Comparison of ENCODE assay signal across 8 cellular contexts in genomic region chr13:25372275-25373081, GRCh38. TPM values are rescaled to one million over a fixed set of nuclear protein-coding genes. Genes with fewer than 3 reads are reported as not detected.
A peak's percentile ranks its signal among the peaks of the same experiment; 100 is the strongest.
DNase-seq lines count a peak whose midpoint lies in the region; ATAC-seq and TF ChIP-seq lines count a peak whose summit lies in the region.

No MANE protein-coding gene starts in this region.

- H3K27me3 ChIP-seq in H9 (ENCODE audit: insufficient read depth, low read length) (peaks cover 6% of the 10 kb centered on the region; the same call in 1 of the 2 replicates), esophagus squamous epithelium (peaks cover 4 to 83% (median 9%) of the 10 kb centered on the region in 4 donors), psoas muscle (ENCODE audit: insufficient read depth in 3 of 3, low read length in 2 of 3) (peaks cover 0 to 75% (median 27%) of the 10 kb centered on the region in 3 donors), MG63 (peaks cover 54% of the 10 kb centered on the region)

- H3K79me2 ChIP-seq in H9 (ENCODE audit: insufficient read depth, low read length) = no peaks in the 10 kb centered on the region

- H4K91ac ChIP-seq in H9 (ENCODE audit: insufficient read length, low read depth, low read length) = no peak overlapping the region

- peaks cover 0 to 2% of the 10 kb centered on the region in 2 experiments; a peak in 2 of 5 replicates for H3K9me3 Mint-ChIP-seq in H9

- H3K4me1 Mint-ChIP-seq in H9 = peaks cover 29 to 32% of the 10 kb centered on the region in 2 experiments

- WGBS in H9 (ENCODE audit: extremely low coverage, insufficient read length, low lambda C conversion rate) = no CpG with 5 or more reads among the region's 84 CpGs
- WGBS in esophagus squamous epithelium, 2 donors = 39 to 60% methylated on average over 10 to 26 of the region's 84 CpGs
- 8 to 12% (median 12%) methylated on average over 47 to 84 of the region's 84 CpGs for WGBS in psoas muscle, 3 donors

- no peak overlapping the region for H3K23ac ChIP-seq in H9 (ENCODE audit: insufficient read length, low read depth, low read length)

- no peak overlapping the region for H3K4ac ChIP-seq in H9 (ENCODE audit: low read depth, low read length)

- no peak overlapping the region for H2BK12ac ChIP-seq in H9 (ENCODE audit: insufficient read length, low read depth, low read length)

- H3K4me1 ChIP-seq in H9 (ENCODE audit: insufficient read depth, low read length) (no peaks in the 10 kb centered on the region; the same call in 1 of the 2 replicates), esophagus squamous epithelium (peaks cover 0 to 15% (median 10%) of the 10 kb centered on the region in 3 donors), psoas muscle (no peaks in the 10 kb centered on the region)

- no peak overlapping the region for H2BK120ac ChIP-seq in H9 (ENCODE audit: low read depth, low read length, poor library complexity, severe bottlenecking)

- H3K14ac ChIP-seq in H9 (ENCODE audit: insufficient read depth, low read length) = no peak overlapping the region

- H4K5ac ChIP-seq in H9 (ENCODE audit: insufficient read length, low read depth, low read length) = no peak overlapping the region

- H3K4me3 ChIP-seq in esophagus squamous epithelium (peak overlapping the region in 3 of 4 donors; percentile 19 to 58 (median 41)), psoas muscle (peak overlapping the region; percentile 38), MG63 (no peak overlapping the region)

- H3K9me3 ChIP-seq in H9 (ENCODE audit: control insufficient read depth, low read depth, low read length) (no peaks in the 10 kb centered on the region), esophagus squamous epithelium (no peaks in the 10 kb centered on the region), psoas muscle (no peaks in the 10 kb centered on the region), MG63 (no peaks in the 10 kb centered on the region)

- H2BK15ac ChIP-seq in H9 (ENCODE audit: low read depth, low read length) = no peak overlapping the region

- H3K56ac ChIP-seq in H9 (ENCODE audit: insufficient read length, low read depth, low read length) = no peak overlapping the region

- no peak overlapping the region for H3K9ac ChIP-seq in H9 (ENCODE audit: extremely low read depth, insufficient read length, low read length)

- peaks cover 63% of the 10 kb centered on the region for H3K27me3 Mint-ChIP-seq in H9 (ENCODE audit: low read depth)

- H3K36me3 Mint-ChIP-seq in H9 (ENCODE audit: insufficient read depth in 1 of 3, low read depth in 3 of 3) = no peaks in the 10 kb centered on the region; a peak in 1 of 7 replicates

- H3K4me2 ChIP-seq in H9 (ENCODE audit: insufficient read depth, insufficient read length, low read length) = peak overlapping the region; percentile 5

- H3K27ac ChIP-seq in H9 (ENCODE audit: insufficient read length, low read depth, low read length) = no peak overlapping the region
- no peak overlapping the region for H3K27ac ChIP-seq in esophagus squamous epithelium
- no peak overlapping the region for H3K27ac ChIP-seq in psoas muscle

- no peak overlapping the region for H3K27ac Mint-ChIP-seq in H9

- no peak overlapping the region for H4K8ac ChIP-seq in H9 (replicated peaks; ENCODE audit: insufficient read length, low read depth, low read length)

- DNase-seq in H9 (peak; percentile 52), SK-N-DZ (ENCODE audit: low spot score) (peak; percentile 15), esophagus squamous epithelium (lab: John Stamatoyannopoulos, UW) (no peak), psoas muscle (no peak), MG63 (no peak), GF-D8 (lab: John Stamatoyannopoulos, UW) (no peak)

- no peak overlapping the region for H2AFZ ChIP-seq in H9 (ENCODE audit: low read length)

- H3K23me2 ChIP-seq in H9 (ENCODE audit: insufficient read length, low read depth, low read length, poor library complexity, severe bottlenecking) = peaks cover 4% of the 10 kb centered on the region

- no peak overlapping the region for H3T11ph ChIP-seq in H9 (ENCODE audit: low read length)

- ATAC-seq in psoas muscle (no peak), HG02870 (IDR thresholded peaks at IDR 0.05; ENCODE audit: unreplicated experiment) (no peak), HG02763 (IDR thresholded peaks at IDR 0.05; ENCODE audit: unreplicated experiment) (no peak)

- no peaks in the 10 kb centered on the region for H4K20me1 ChIP-seq in H9 (ENCODE audit: control insufficient read depth, insufficient read depth, insufficient read length)

- no peaks in the 10 kb centered on the region for H3K36me3 ChIP-seq in esophagus squamous epithelium
- no peaks in the 10 kb centered on the region for H3K36me3 ChIP-seq in psoas muscle (ENCODE audit: insufficient read depth in 1 of 2, low read depth in 1 of 2)
- H3K36me3 ChIP-seq in MG63 = no peaks in the 10 kb centered on the region

- TF ChIP-seq POLR2A in esophagus squamous epithelium (IDR thresholded peaks at IDR 0.05) = no peak

- H2BK5ac ChIP-seq in H9 (ENCODE audit: insufficient read length, low read length) = no peak overlapping the region

- TF ChIP-seq CTCF in H9 (conservative IDR thresholded peaks at IDR 0.05) (no peak), esophagus squamous epithelium (IDR thresholded peaks at IDR 0.05) (no peak), psoas muscle (IDR thresholded peaks at IDR 0.05) (no peak)

- no peak overlapping the region for H3K18ac ChIP-seq in H9 (ENCODE audit: insufficient read length, low read depth, low read length)

- H3K4me3 Mint-ChIP-seq in H9 = peak overlapping the region; percentile 71 to 83

- intact Hi-C loops in esophagus squamous epithelium (cut with DNase I) (no loop called here), psoas muscle (cut with DNase I) (loop anchor here in 1 of 2 donors (10.0 kb wide), 1 partner anchor 378 kb away; no protein-coding TSS in a partner anchor)

- H2BK20ac ChIP-seq in H9 (ENCODE audit: low read depth, low read length, poor library complexity, severe bottlenecking) = no peak overlapping the region

- H3K79me1 ChIP-seq in H9 (ENCODE audit: insufficient read depth, low read depth, low read length, poor library complexity, severe bottlenecking) = no peaks in the 10 kb centered on the region

- no peak overlapping the region for H2AK5ac ChIP-seq in H9 (ENCODE audit: insufficient read length, low read length)

RNA-seq across cellular contexts. Expression of gene ATP8A2, which starts 0.7 kb away (rescaled TPM):
- total RNA-seq in H9 (2021) (16.3 and 18.2 TPM in 2 replicates), esophagus squamous epithelium (not detected), psoas muscle (under 1 TPM in 3 of 4 donors, not detected in 1; 0.02 to 0.22 (median 0.13) TPM)
- polyA plus RNA-seq in SK-N-DZ (2014; cell fraction: cytosol; rRNA removed) = 0.19 and 0.71 TPM in 2 replicates
- polyA plus RNA-seq in SK-N-DZ (2014; cell fraction: nucleus; rRNA removed) = 0.06 and 0.38 TPM in 2 replicates
- polyA plus RNA-seq in psoas muscle = under 1 TPM in 2 of 3 donors, not detected in 1; 0.03 to 0.04 TPM
- not detected in 2 replicates for total RNA-seq in MG63 (2014; rRNA removed; shearing (Covaris generic); ENCODE audit: low replicate concordance)

Comparison
In these comparisons a context has a peak if more than half of its experiments do, and no peak if none do; other contexts are left out.
1. DNase-seq: peak in H9 (single experiment) and SK-N-DZ (single experiment); none in esophagus squamous epithelium (single experiment), psoas muscle (0 of 2), MG63 (single experiment) and GF-D8 (single experiment).
2. RNA of gene ATP8A2, which starts 0.7 kb away (total RNA-seq): 16.3 to 18.2 TPM in H9; 0.02 to 0.22 TPM in psoas muscle, not detected in esophagus squamous epithelium and not detected in MG63; every median in the first group is over 10 times any median in the second.